ENCODE assay signal across 13 cellular contexts in genomic region chr15:96160269-96160668, GRCh38.
DNase-seq lines count a peak whose midpoint lies in the region; ATAC-seq and TF ChIP-seq lines count a peak whose summit lies in the region.
"Had no signal": no experiment of that assay in that cellular context is flagged by ENCODE, and none has a peak within 500 bp of the region (broad histone marks: within the 10 kb centered on the region; RNA-seq: fewer than 3 reads in every experiment).

No MANE protein-coding gene starts in this region.

- peak overlapping the region; percentile 61 for H3K4me2 ChIP-seq in fibroblast of lung (ENCODE audit: extremely low read depth, insufficient read depth, low read length)

- no peaks in the 10 kb centered on the region for H3K79me2 ChIP-seq in fibroblast of lung (ENCODE audit: control insufficient read depth, insufficient read depth, low read length)

- peaks cover 6% of the 10 kb centered on the region for H3K9me3 Mint-ChIP-seq in type B pancreatic cell
- H3K9me3 Mint-ChIP-seq: activated T-cell treated with anti-CD3 and anti-CD28 coated beads, Interleukin-2, amount 50 U/mL, for 24 hours had no signal

- peaks cover 32% of the 10 kb centered on the region for H3K4me1 Mint-ChIP-seq in type B pancreatic cell (ENCODE audit: unreplicated experiment)
- H3K4me1 Mint-ChIP-seq: CD8-positive, alpha-beta memory T cell had no signal

- peaks cover 7% of the 10 kb centered on the region for H3K36me3 Mint-ChIP-seq in type B pancreatic cell
- H3K36me3 Mint-ChIP-seq: CD8-positive, alpha-beta memory T cell had no signal

- no peak for ATAC-seq in GM18870 (IDR thresholded peaks at IDR 0.05; ENCODE audit: unreplicated experiment)
- ATAC-seq in esophagus mucosa, result no peak
- ATAC-seq: activated CD4-positive, CD25-positive, alpha-beta regulatory T cell treated with anti-CD3 and anti-CD28 coated beads, Interleukin-2, amount 50 U/mL, for 24 hours had no signal

- peak overlapping the region; percentile 26 for H2AFZ ChIP-seq in fibroblast of lung (ENCODE audit: low read length)

- no peak overlapping the region for H3K27ac Mint-ChIP-seq in type B pancreatic cell
- H3K27ac Mint-ChIP-seq: activated T-cell treated with anti-CD3 and anti-CD28 coated beads, Interleukin-2, amount 50 U/mL, for 24 hours; CD8-positive, alpha-beta memory T cell had no signal

- H3K4me3 Mint-ChIP-seq in type B pancreatic cell, result peak overlapping the region; percentile 33
- H3K4me3 Mint-ChIP-seq: activated T-cell treated with anti-CD3 and anti-CD28 coated beads, Interleukin-2, amount 50 U/mL, for 24 hours; CD8-positive, alpha-beta memory T cell had no signal

- H3K36me3 ChIP-seq in adipocyte (ENCODE audit: control insufficient read depth, insufficient read depth, low read length, severe bottlenecking), result no peaks in the 10 kb centered on the region
- no peaks in the 10 kb centered on the region for H3K36me3 ChIP-seq in fibroblast of lung (ENCODE audit: control insufficient read depth, insufficient read depth, low read length)
- H3K36me3 ChIP-seq in muscle layer of duodenum (ENCODE audit: control insufficient read depth in 1 of 2, insufficient read depth in 2 of 2, low read length in 2 of 2), result no peaks in the 10 kb centered on the region

- H4K20me1 ChIP-seq in fibroblast of lung (ENCODE audit: control insufficient read depth, extremely low read depth, insufficient read depth, low read length), result no peaks in the 10 kb centered on the region

- peak overlapping the region; percentile 22 for H3K9ac ChIP-seq in adipocyte (ENCODE audit: low read length)
- H3K9ac ChIP-seq in fibroblast of lung (ENCODE audit: insufficient read depth, low read length), result no peak overlapping the region

- H3K4me1 ChIP-seq in adipocyte (ENCODE audit: control insufficient read depth, insufficient read depth, low read length), result peaks cover 8% of the 10 kb centered on the region
- H3K4me1 ChIP-seq in fibroblast of lung (ENCODE audit: control insufficient read depth, extremely low read depth, insufficient read depth, low read length), result no peaks in the 10 kb centered on the region
- peaks cover 0 to 6% of the 10 kb centered on the region in 2 donors for H3K4me1 ChIP-seq in muscle layer of duodenum (ENCODE audit: control insufficient read depth in 1 of 2, insufficient read depth in 2 of 2, low read length in 2 of 2)

- H3K9me3 ChIP-seq in adipocyte (ENCODE audit: control insufficient read depth, low read length) (no peaks in the 10 kb centered on the region), fibroblast of lung (ENCODE audit: control insufficient read depth, insufficient read depth, low read depth, low read length) (no peaks in the 10 kb centered on the region), muscle layer of duodenum (ENCODE audit: control insufficient read depth in 1 of 2, low read length in 2 of 2) (no peaks in the 10 kb centered on the region)

- TF ChIP-seq CTCF in fibroblast of lung (conservative IDR thresholded peaks at IDR 0.05 in 1 of 2, IDR thresholded peaks at IDR 0.05 in 1 of 2; ENCODE audit: low read depth in 1 of 2, low read length in 2 of 2) (no peak), type B pancreatic cell (conservative IDR thresholded peaks at IDR 0.05) (no peak)

- no peaks in the 10 kb centered on the region for H3K27me3 Mint-ChIP-seq in type B pancreatic cell
- H3K27me3 Mint-ChIP-seq: brain had no signal

- H3K27ac ChIP-seq in fibroblast of lung (ENCODE audit: insufficient read depth, low read length), result no peak overlapping the region
- H3K27ac ChIP-seq in muscle layer of duodenum (ENCODE audit: low read length), result peak overlapping the region; percentile 8

- H3K4me3 ChIP-seq in adipocyte (ENCODE audit: low read length) (peak overlapping the region; percentile 43), fibroblast of lung (replicated peaks in 1 of 4; ENCODE audit: control extremely low read depth in 1 of 4, insufficient read depth in 1 of 4, low read depth in 3 of 4, low read length in 4 of 4) (no peak overlapping the region), muscle layer of duodenum (ENCODE audit: low read depth in 1 of 2, low read length in 2 of 2) (no peak overlapping the region)

- no peaks in the 10 kb centered on the region for H3K27me3 ChIP-seq in adipocyte (replicated peaks; ENCODE audit: control insufficient read depth, insufficient read depth, low read length)
- no peaks in the 10 kb centered on the region for H3K27me3 ChIP-seq in fibroblast of lung (ENCODE audit: control insufficient read depth, insufficient read depth, low read length)
- H3K27me3 ChIP-seq in muscle layer of duodenum (ENCODE audit: low read depth, low read length), result no peaks in the 10 kb centered on the region

- DNase-seq in adipocyte (ENCODE audit: low read depth) (no peak), fibroblast of lung (ENCODE audit: low read depth in 2 of 2) (peak; percentile 55 to 84), type B pancreatic cell (ENCODE audit: extremely low spot score, unreplicated experiment) (no peak), NCI-H446 treated with DMSO at 0.1 percent for 48 hours (lab: John Stamatoyannopoulos, UW) (no peak)
- DNase-seq: activated T-cell treated with anti-CD3 and anti-CD28 coated beads, Interleukin-2, amount 50 U/mL, for 24 hours; CD8-positive, alpha-beta memory T cell; foreskin melanocyte; NCI-H1048 had no signal

Comparison
In these comparisons a context has a peak if more than half of its experiments do, and no peak if none do; other contexts are left out.
1. DNase-seq: peak in fibroblast of lung (2 of 2); none in adipocyte (single experiment), type B pancreatic cell (single experiment) and NCI-H446 treated with DMSO at 0.1 percent for 48 hours (single experiment).